In genomic region chr17:28865946-28866752, GRCh38 we compare ENCODE assay signal across 1 cellular context.
TF ChIP-seq lines count a peak whose summit lies in the region.

No MANE protein-coding gene starts in this region.

TF ChIP-seq in K562, 482 proteins besides CTCF, POLR2A, EP300 and RAD21 (continued from another document and continues in another):
- TF ChIP-seq FOXP1 (CRISPR knock-in tag; IDR thresholded peaks at IDR 0.05): no peak
- no peak for TF ChIP-seq PPARD (CRISPR knock-in tag; IDR thresholded peaks at IDR 0.05)
- TF ChIP-seq COPS2 (conservative IDR thresholded peaks at IDR 0.05): no peak
- TF ChIP-seq LARP7 (IDR thresholded peaks at IDR 0.05): 0 out of 2 replicates have a peak, but pooled peaks have one; percentile 20
- no peak for TF ChIP-seq ZNF3 (CRISPR knock-in tag; IDR thresholded peaks at IDR 0.05)
- no peak for TF ChIP-seq GTF2B (IDR thresholded peaks at IDR 0.05; ENCODE audit: extremely low read depth, insufficient read length)
- TF ChIP-seq ESRRA (IDR thresholded peaks at IDR 0.05; ENCODE audit: borderline replicate concordance, low read depth): no peak
- TF ChIP-seq MTA3 (IDR thresholded peaks at IDR 0.05; ENCODE audit: borderline replicate concordance): no peak
- no peak for TF ChIP-seq ZBTB43 (CRISPR knock-in tag; IDR thresholded peaks at IDR 0.05)
- 0 out of 2 replicates have a peak, but pooled peaks have one; percentile 56 for TF ChIP-seq DMBX1 (CRISPR knock-in tag; IDR thresholded peaks at IDR 0.05; ENCODE audit: borderline replicate concordance)
- TF ChIP-seq ETS1 (conservative IDR thresholded peaks at IDR 0.05; ENCODE audit: control insufficient read depth, low read depth, low read length): no peak
- TF ChIP-seq MLLT1 (IDR thresholded peaks at IDR 0.05): 0 out of 4 replicates have a peak, but pooled peaks of 1 of the 2 experiments have one; percentile 40
- no peak for TF ChIP-seq SIN3B (IDR thresholded peaks at IDR 0.05; ENCODE audit: low read depth)
- no peak for TF ChIP-seq ZNF318 (IDR thresholded peaks at IDR 0.05; ENCODE audit: borderline replicate concordance in 1 of 2, low read depth in 1 of 2)
- TF ChIP-seq GABPB1 (CRISPR knock-in tag; IDR thresholded peaks at IDR 0.05): no peak
- TF ChIP-seq GMEB1 (CRISPR knock-in tag; IDR thresholded peaks at IDR 0.05): no peak
- no peak for TF ChIP-seq ZBTB11 (CRISPR knock-in tag; IDR thresholded peaks at IDR 0.05)
- TF ChIP-seq ZNF696 (CRISPR knock-in tag; conservative IDR thresholded peaks at IDR 0.05): no peak
- TF ChIP-seq KLF1 (tag; IDR thresholded peaks at IDR 0.05): no peak
- peak; percentile 64 for TF ChIP-seq ATF3 (IDR thresholded peaks at IDR 0.05)
- TF ChIP-seq ATF3 (CRISPR knock-in tag; conservative IDR thresholded peaks at IDR 0.05): no peak
- no peak for TF ChIP-seq RBM15 (IDR thresholded peaks at IDR 0.05; ENCODE audit: insufficient read depth, low read length)
- no peak for TF ChIP-seq ZNF707 (CRISPR knock-in tag; conservative IDR thresholded peaks at IDR 0.05)
- TF ChIP-seq HMGN3 (IDR thresholded peaks at IDR 0.05; ENCODE audit: borderline replicate concordance, extremely low read depth, insufficient read length, low read depth, low read length): no peak
- peak; percentile 48; the same call in 1 of the 2 replicates for TF ChIP-seq HLTF (IDR thresholded peaks at IDR 0.05)
- TF ChIP-seq KAT7 (CRISPR knock-in tag; IDR thresholded peaks at IDR 0.05; ENCODE audit: borderline replicate concordance): no peak
- no peak for TF ChIP-seq ZSCAN32 (CRISPR knock-in tag; IDR thresholded peaks at IDR 0.05)
